In the genomic region with DNA sequence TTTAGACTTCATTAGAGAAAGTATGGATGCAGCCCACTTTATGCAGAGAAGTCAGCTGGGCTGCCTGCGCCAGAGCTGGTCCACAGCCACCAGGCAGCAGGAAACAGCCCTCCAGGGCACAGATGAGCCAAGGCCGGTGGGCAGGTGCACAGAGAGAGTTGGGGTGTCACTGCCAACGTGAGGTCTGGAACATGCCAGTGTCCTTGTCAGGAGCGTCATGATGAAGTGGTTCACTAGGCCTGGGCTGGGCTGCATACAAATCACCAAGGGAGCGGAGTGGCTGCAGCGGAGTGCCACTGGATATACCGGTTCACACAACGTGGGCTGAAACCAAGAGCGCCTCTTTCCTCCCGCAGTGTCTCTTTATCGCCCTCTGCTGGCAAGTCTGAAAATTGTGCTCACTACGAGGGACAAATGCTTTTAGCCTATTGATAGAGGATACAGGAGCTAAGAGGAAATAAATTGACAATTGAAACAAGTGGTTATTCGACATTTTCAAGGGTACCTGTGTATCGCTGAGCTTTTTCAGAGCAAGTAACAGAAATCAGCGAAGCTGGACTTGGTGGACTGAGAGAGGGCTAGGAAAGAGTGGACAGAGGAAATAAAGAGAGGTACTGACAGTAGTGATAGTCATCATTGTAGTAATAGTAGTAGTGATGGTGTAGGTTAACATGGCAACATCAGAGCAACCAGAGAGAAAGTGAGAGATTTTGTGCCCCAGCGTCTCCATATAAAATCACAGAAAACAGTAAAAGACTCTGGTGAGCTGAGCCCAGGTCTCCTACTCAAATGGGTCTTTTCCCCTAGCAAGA, we compare ENCODE assay signal across 9 cellular contexts. TPM values are rescaled to one million over a fixed set of nuclear protein-coding genes. Genes with fewer than 3 reads are reported as not detected.
DNase-seq lines count a peak whose midpoint lies in the region; ATAC-seq and TF ChIP-seq lines count a peak whose summit lies in the region.
"Had no signal": no experiment of that assay in that cellular context is flagged by ENCODE, and none has a peak within 500 bp of the region (broad histone marks: within the 10 kb centered on the region; RNA-seq: fewer than 3 reads in every experiment).

No MANE protein-coding gene starts in this region.

- peak; percentile 86 for ATAC-seq in GM21786 (IDR thresholded peaks at IDR 0.05; ENCODE audit: unreplicated experiment)

- H2BK15ac ChIP-seq in neuronal stem cell (ENCODE audit: low read length) = no peak overlapping the region

- H3K9ac ChIP-seq in neuronal stem cell (ENCODE audit: low read depth, low read length, poor library complexity) = no peak overlapping the region

- H3K27ac Mint-ChIP-seq in activated T-helper 1 cell treated with anti-CD3 and anti-CD28 coated beads, Interleukin-12 subunit alpha, Interleukin-12 subunit beta, Interleukin-2, Interleukin-4 antibody, amounts not matched to agents 30 ng/mL and 10 ng/mL and 1 ng/mL, durations not matched to agents 14 hours and 24 hours and 36 hours = no peak overlapping the region

- TF ChIP-seq POLR2A in stomach (IDR thresholded peaks at IDR 0.05) = no peak

- H2AFZ ChIP-seq in neuronal stem cell (ENCODE audit: low read length) = peak overlapping the region; percentile 80

- H2BK120ac ChIP-seq in neuronal stem cell (ENCODE audit: low read depth, low read length) = no peak overlapping the region

- H3K36me3 ChIP-seq in neuronal stem cell (replicated peaks in 1 of 2; ENCODE audit: control insufficient read depth in 2 of 2, insufficient read depth in 2 of 2, low read length in 2 of 2) (no peaks in the 10 kb centered on the region), stomach (no peaks in the 10 kb centered on the region)

- H3K4me3 ChIP-seq in neuronal stem cell (ENCODE audit: low read length in 2 of 2) = no peak overlapping the region
- no peak overlapping the region for H3K4me3 ChIP-seq in stomach
- H3K4me3 ChIP-seq: skin epidermis had no signal

- WGBS in neuronal stem cell (ENCODE audit: extremely low coverage in 2 of 2, insufficient read length in 2 of 2, insufficient replicate concordance in 1 of 2), 2 donors = no CpG with 5 or more reads among the region's 16 CpGs
- 11 to 16% (median 15%) methylated on average over 16 of the region's 16 CpGs for WGBS in stomach, 5 donors

- H3K79me1 ChIP-seq in neuronal stem cell (ENCODE audit: low read depth, low read length) = no peaks in the 10 kb centered on the region

- H3K4me1 ChIP-seq in neuronal stem cell (ENCODE audit: control insufficient read depth in 2 of 2, insufficient read depth in 1 of 2, low read depth in 1 of 2, low read length in 2 of 2) (peaks cover 0 to 1% of the 10 kb centered on the region in 2 donors), stomach (peaks cover 4 to 8% (median 7%) of the 10 kb centered on the region in 4 donors)

- H3K23ac ChIP-seq in neuronal stem cell (ENCODE audit: low read depth, low read length, poor library complexity) = no peak overlapping the region

- no peak overlapping the region for H4K8ac ChIP-seq in neuronal stem cell (ENCODE audit: low read depth, low read length)

- TF ChIP-seq EP300 in stomach (IDR thresholded peaks at IDR 0.05) = no peak

- H3K9me3 ChIP-seq in neuronal stem cell (replicated peaks in 1 of 2; ENCODE audit: control insufficient read depth in 2 of 2, insufficient read depth in 1 of 2, low read depth in 1 of 2, low read length in 2 of 2) (peaks cover 0 to 2% of the 10 kb centered on the region in 2 donors), stomach (no peaks in the 10 kb centered on the region)

- H2AK5ac ChIP-seq in neuronal stem cell (ENCODE audit: low read depth, low read length) = peak overlapping the region; percentile 61

- peak overlapping the region; percentile 47 for H3K14ac ChIP-seq in neuronal stem cell (ENCODE audit: low read length)

- no peak overlapping the region for H3K4me2 ChIP-seq in neuronal stem cell (ENCODE audit: insufficient read depth, low read length, poor library complexity, severe bottlenecking)

- DNase-seq in DMS53 (lab: John Stamatoyannopoulos, UW) = peak; percentile 99
- peak; percentile 90 for DNase-seq in LoVo (ENCODE audit: low spot score)
- peak; percentile 90 for DNase-seq in RPMI8226
- DNase-seq in activated T-helper 1 cell treated with anti-CD3 and anti-CD28 coated beads, Interleukin-12 subunit alpha, Interleukin-12 subunit beta, Interleukin-2, Interleukin-4 antibody, amounts not matched to agents 30 ng/mL and 10 ng/mL and 1 ng/mL, durations not matched to agents 14 hours and 24 hours and 36 hours (ENCODE audit: low spot score) = peak; percentile 78
- DNase-seq in fibroblast of peridontal ligament (ENCODE audit: extremely low read depth) = peak; percentile 83
- DNase-seq in neuronal stem cell (ENCODE audit: low spot score) = peak; percentile 80
- DNase-seq in stomach = peak; percentile 92

- no peak overlapping the region for H2BK5ac ChIP-seq in neuronal stem cell (ENCODE audit: low read length)

- H3K4me1 Mint-ChIP-seq in activated T-helper 1 cell treated with anti-CD3 and anti-CD28 coated beads, Interleukin-12 subunit alpha, Interleukin-12 subunit beta, Interleukin-2, Interleukin-4 antibody, amounts not matched to agents 30 ng/mL and 10 ng/mL and 1 ng/mL, durations not matched to agents 14 hours and 24 hours and 36 hours (ENCODE audit: low read depth) = peaks cover 8% of the 10 kb centered on the region

- H3K27me3 Mint-ChIP-seq in activated T-helper 1 cell treated with anti-CD3 and anti-CD28 coated beads, Interleukin-12 subunit alpha, Interleukin-12 subunit beta, Interleukin-2, Interleukin-4 antibody, amounts not matched to agents 30 ng/mL and 10 ng/mL and 1 ng/mL, durations not matched to agents 14 hours and 24 hours and 36 hours (ENCODE audit: insufficient read depth) = peaks cover 16% of the 10 kb centered on the region

- TF ChIP-seq CTCF in stomach (IDR thresholded peaks at IDR 0.05) = peak in 5 of 7 experiments; percentile 87 to 95 (median 91)

- H2BK12ac ChIP-seq in neuronal stem cell (ENCODE audit: low read length) = no peak overlapping the region

- H3K4me3 Mint-ChIP-seq in activated T-helper 1 cell treated with anti-CD3 and anti-CD28 coated beads, Interleukin-12 subunit alpha, Interleukin-12 subunit beta, Interleukin-2, Interleukin-4 antibody, amounts not matched to agents 30 ng/mL and 10 ng/mL and 1 ng/mL, durations not matched to agents 14 hours and 24 hours and 36 hours = peak overlapping the region; percentile 23

- peak overlapping the region; percentile 95 for H3K18ac ChIP-seq in neuronal stem cell (ENCODE audit: low read length)

- no peaks in the 10 kb centered on the region for H3K27me3 ChIP-seq in neuronal stem cell (ENCODE audit: control insufficient read depth in 3 of 3, insufficient read depth in 3 of 3, low read depth in 1 of 3, low read length in 3 of 3)
- no peaks in the 10 kb centered on the region for H3K27me3 ChIP-seq in stomach

- H3K27ac ChIP-seq in neuronal stem cell (replicated peaks; ENCODE audit: low read length) (no peak overlapping the region), stomach (no peak overlapping the region)
- H3K27ac ChIP-seq: skin epidermis had no signal

- intact Hi-C loops in activated T-helper 1 cell treated with anti-CD3 and anti-CD28 coated beads, Interleukin-12 subunit alpha, Interleukin-12 subunit beta, Interleukin-2, Interleukin-4 antibody, amounts not matched to agents 30 ng/mL and 10 ng/mL and 1 ng/mL, durations not matched to agents 14 hours and 24 hours and 36 hours (cut with micrococcal nuclease) = loop anchor here (1.0 to 5.0 kb wide), 5 partner anchors 18 to 788 kb away; a partner anchor contains a TSS
- intact Hi-C loops in stomach (cut with DNase I; ENCODE audit: low total_unique reads) = no loop called here

- no peaks in the 10 kb centered on the region for H3K9me3 Mint-ChIP-seq in activated T-helper 1 cell treated with anti-CD3 and anti-CD28 coated beads, Interleukin-12 subunit alpha, Interleukin-12 subunit beta, Interleukin-2, Interleukin-4 antibody, amounts not matched to agents 30 ng/mL and 10 ng/mL and 1 ng/mL, durations not matched to agents 14 hours and 24 hours and 36 hours

- H3K36me3 Mint-ChIP-seq in activated T-helper 1 cell treated with anti-CD3 and anti-CD28 coated beads, Interleukin-12 subunit alpha, Interleukin-12 subunit beta, Interleukin-2, Interleukin-4 antibody, amounts not matched to agents 30 ng/mL and 10 ng/mL and 1 ng/mL, durations not matched to agents 14 hours and 24 hours and 36 hours (ENCODE audit: low read depth) = peaks cover 2% of the 10 kb centered on the region

- no peak overlapping the region for H3K4ac ChIP-seq in neuronal stem cell (ENCODE audit: low read length)

- H4K91ac ChIP-seq in neuronal stem cell (ENCODE audit: low read depth, low read length, poor library complexity) = no peak overlapping the region

RNA-seq across cellular contexts. Expression of a gene that starts 52.0 kb away (rescaled TPM):
- total RNA-seq in activated T-helper 1 cell treated with anti-CD3 and anti-CD28 coated beads, Interleukin-12 subunit alpha, Interleukin-12 subunit beta, Interleukin-2, Interleukin-4 antibody, amounts not matched to agents 30 ng/mL and 10 ng/mL and 1 ng/mL, durations not matched to agents 14 hours and 24 hours and 36 hours = 33.0 and 34.2 TPM in 2 replicates
- polyA plus RNA-seq in neuronal stem cell (2013, experiment 1 of 2) = 0.25 TPM
- polyA plus RNA-seq in neuronal stem cell (2013, experiment 2 of 2) = 0.17 TPM
- 100 to 1,000 TPM in 1 of 5 donors, 10 to 100 TPM in 4; 23.2 to 172 (median 37.1) TPM for total RNA-seq in stomach
- 1 to 10 TPM; 1.4 to 2.3 (median 1.8) TPM for polyA plus RNA-seq in stomach

RNA-seq across cellular contexts. Expression of a gene that starts 52.8 kb away (rescaled TPM):
- 43.8 and 52.2 TPM in 2 replicates for total RNA-seq in activated T-helper 1 cell treated with anti-CD3 and anti-CD28 coated beads, Interleukin-12 subunit alpha, Interleukin-12 subunit beta, Interleukin-2, Interleukin-4 antibody, amounts not matched to agents 30 ng/mL and 10 ng/mL and 1 ng/mL, durations not matched to agents 14 hours and 24 hours and 36 hours
- 25.4 TPM for polyA plus RNA-seq in neuronal stem cell (2013, experiment 1 of 2)
- 25.9 TPM for polyA plus RNA-seq in neuronal stem cell (2013, experiment 2 of 2)
- 10 to 100 TPM; 16.9 to 29.6 (median 18.7) TPM for total RNA-seq in stomach
- polyA plus RNA-seq in stomach = 10 to 100 TPM; 17.9 to 28.4 (median 23.5) TPM

RNA-seq across cellular contexts. Expression of a gene that starts 53.3 kb away (rescaled TPM):
- 48.3 and 49.9 TPM in 2 replicates for total RNA-seq in activated T-helper 1 cell treated with anti-CD3 and anti-CD28 coated beads, Interleukin-12 subunit alpha, Interleukin-12 subunit beta, Interleukin-2, Interleukin-4 antibody, amounts not matched to agents 30 ng/mL and 10 ng/mL and 1 ng/mL, durations not matched to agents 14 hours and 24 hours and 36 hours
- 42.0 TPM for polyA plus RNA-seq in neuronal stem cell (2013, experiment 1 of 2)
- 43.6 TPM for polyA plus RNA-seq in neuronal stem cell (2013, experiment 2 of 2)
- total RNA-seq in stomach = 10 to 100 TPM; 12.3 to 94.2 (median 66.1) TPM
- 10 to 100 TPM; 18.0 to 29.9 (median 23.3) TPM for polyA plus RNA-seq in stomach
